In genomic region chr6:149887343-149887742, GRCh38 we compare ENCODE assay signal across 18 cellular contexts. TPM values are rescaled to one million over a fixed set of nuclear protein-coding genes. Genes with fewer than 3 reads are reported as not detected.
A peak's percentile ranks its signal among the peaks of the same experiment; 100 is the strongest.
DNase-seq lines count a peak whose midpoint lies in the region; ATAC-seq, FAIRE-seq and TF ChIP-seq lines count a peak whose summit lies in the region.
"Had no signal": no experiment of that assay in that cellular context is flagged by ENCODE, and none has a peak within 500 bp of the region (broad histone marks: within the 10 kb centered on the region; RNA-seq: fewer than 3 reads in every experiment).

No MANE protein-coding gene starts in this region.

- no peaks in the 10 kb centered on the region for H3K27me3 ChIP-seq in adipocyte (replicated peaks; ENCODE audit: control insufficient read depth, insufficient read depth, low read length)

- no peak overlapping the region for H3K4me3 Mint-ChIP-seq in activated T-cell treated with anti-CD3 and anti-CD28 coated beads, Interleukin-2, amount 50 U/mL, for 72 hours
- H3K4me3 Mint-ChIP-seq in activated T-cell treated with anti-CD3 and anti-CD28 coated beads, Interleukin-2, amount 50 U/mL, for 24 hours, result no peak overlapping the region
- no peak overlapping the region for H3K4me3 Mint-ChIP-seq in chondrocyte (ENCODE audit: unreplicated experiment)
- H3K4me3 Mint-ChIP-seq: activated CD4-positive, alpha-beta T cell treated with anti-CD3 and anti-CD28 coated beads, Interleukin-2, amount 10 ng/mL, durations not matched to agents 7 days and 5 days; activated naive CD8-positive, alpha-beta T cell treated with anti-CD3 and anti-CD28 coated beads, Interleukin-2, amount 50 U/mL, for 24 hours; activated T-cell treated with anti-CD3 and anti-CD28 coated beads, Interleukin-2, amount 50 U/mL, for 4 hours; H9 had no signal

- H3K9ac ChIP-seq in adipocyte (ENCODE audit: low read length), result peak overlapping the region; percentile 3

- TF ChIP-seq POLR2A in GM12891 (IDR thresholded peaks at IDR 0.05; ENCODE audit: low read depth, low read length), result no peak

- H3K4me1 ChIP-seq in adipocyte (ENCODE audit: control insufficient read depth, insufficient read depth, low read length), result peaks cover 45% of the 10 kb centered on the region

- ATAC-seq in activated T-cell treated with anti-CD3 and anti-CD28 coated beads, Interleukin-2, amount 50 U/mL, for 72 hours (replicated peaks in 1 of 2), result peak; percentile 40 to 58
- ATAC-seq: activated naive CD8-positive, alpha-beta T cell treated with anti-CD3 and anti-CD28 coated beads, Interleukin-2, amount 50 U/mL, for 24 hours; activated T-cell treated with anti-CD3 and anti-CD28 coated beads, Interleukin-2, amount 50 U/mL, for 4 hours had no signal

- DNase-seq in activated T-cell treated with anti-CD3 and anti-CD28 coated beads, Interleukin-2, amount 50 U/mL, for 72 hours, result no peak
- DNase-seq in activated T-cell treated with anti-CD3 and anti-CD28 coated beads, Interleukin-2, amount 50 U/mL, for 24 hours, result no peak
- DNase-seq in adipocyte (ENCODE audit: low read depth) (peak; percentile 71), fibroblast of peridontal ligament (ENCODE audit: extremely low read depth) (peak; percentile 94), stromal cell of bone marrow (ENCODE audit: low read depth) (peak; percentile 54), AML-193 (lab: John Stamatoyannopoulos, UW) (no peak), GM12891 (ENCODE audit: insufficient read length, low spot score) (no peak), chondrocyte (ENCODE audit: low spot score) (no peak)
- DNase-seq: activated CD4-positive, alpha-beta T cell treated with anti-CD3 and anti-CD28 coated beads, Interleukin-2, amount 10 ng/mL, durations not matched to agents 7 days and 5 days; activated naive CD8-positive, alpha-beta T cell treated with anti-CD3 and anti-CD28 coated beads, Interleukin-2, amount 50 U/mL, for 24 hours; activated T-cell treated with anti-CD3 and anti-CD28 coated beads, Interleukin-2, amount 50 U/mL, for 4 hours; H9; NCI-H1930; NCI-H748 treated with DMSO at 0.1 percent for 48 hours had no signal

- no peaks in the 10 kb centered on the region for H3K4me1 Mint-ChIP-seq in activated T-cell treated with anti-CD3 and anti-CD28 coated beads, Interleukin-2, amount 50 U/mL, for 72 hours (ENCODE audit: low read depth)
- H3K4me1 Mint-ChIP-seq in activated T-cell treated with anti-CD3 and anti-CD28 coated beads, Interleukin-2, amount 50 U/mL, for 24 hours (ENCODE audit: low read depth), result no peaks in the 10 kb centered on the region
- H3K4me1 Mint-ChIP-seq in chondrocyte (ENCODE audit: low read depth), result peaks cover 18% of the 10 kb centered on the region
- H3K4me1 Mint-ChIP-seq: activated CD4-positive, alpha-beta T cell treated with anti-CD3 and anti-CD28 coated beads, Interleukin-2, amount 10 ng/mL, durations not matched to agents 7 days and 5 days; activated naive CD8-positive, alpha-beta T cell treated with anti-CD3 and anti-CD28 coated beads, Interleukin-2, amount 50 U/mL, for 24 hours had no signal

- no peaks in the 10 kb centered on the region for H3K36me3 ChIP-seq in adipocyte (ENCODE audit: control insufficient read depth, insufficient read depth, low read length, severe bottlenecking)

- H3K4me3 ChIP-seq in adipocyte (ENCODE audit: low read length), result peak overlapping the region; percentile 3
- H3K4me3 ChIP-seq: coronary artery had no signal

- TF ChIP-seq CTCF in chondrocyte (IDR thresholded peaks at IDR 0.05), result no peak

- H3K27ac Mint-ChIP-seq in activated T-cell treated with anti-CD3 and anti-CD28 coated beads, Interleukin-2, amount 50 U/mL, for 72 hours, result no peak overlapping the region
- H3K27ac Mint-ChIP-seq in activated T-cell treated with anti-CD3 and anti-CD28 coated beads, Interleukin-2, amount 50 U/mL, for 24 hours, result no peak overlapping the region
- no peak overlapping the region for H3K27ac Mint-ChIP-seq in chondrocyte (ENCODE audit: unreplicated experiment)
- H3K27ac Mint-ChIP-seq: activated CD4-positive, alpha-beta T cell treated with anti-CD3 and anti-CD28 coated beads, Interleukin-2, amount 10 ng/mL, durations not matched to agents 7 days and 5 days; activated naive CD8-positive, alpha-beta T cell treated with anti-CD3 and anti-CD28 coated beads, Interleukin-2, amount 50 U/mL, for 24 hours; H9 had no signal

- no peaks in the 10 kb centered on the region for H3K9me3 ChIP-seq in adipocyte (ENCODE audit: control insufficient read depth, low read length)

- FAIRE-seq in GM12891 (lab: Jason Lieb, UNC), result no peak
- FAIRE-seq: frontal cortex had no signal

- H3K27me3 Mint-ChIP-seq in activated T-cell treated with anti-CD3 and anti-CD28 coated beads, Interleukin-2, amount 50 U/mL, for 72 hours (ENCODE audit: low read depth), result peaks cover 21% of the 10 kb centered on the region
- peaks cover 10% of the 10 kb centered on the region for H3K27me3 Mint-ChIP-seq in activated T-cell treated with anti-CD3 and anti-CD28 coated beads, Interleukin-2, amount 50 U/mL, for 24 hours
- no peaks in the 10 kb centered on the region for H3K27me3 Mint-ChIP-seq in chondrocyte (ENCODE audit: low read depth)

- H3K36me3 Mint-ChIP-seq in activated T-cell treated with anti-CD3 and anti-CD28 coated beads, Interleukin-2, amount 50 U/mL, for 72 hours (ENCODE audit: insufficient read depth in 2 of 2), result no peaks in the 10 kb centered on the region
- no peaks in the 10 kb centered on the region for H3K36me3 Mint-ChIP-seq in activated T-cell treated with anti-CD3 and anti-CD28 coated beads, Interleukin-2, amount 50 U/mL, for 24 hours (ENCODE audit: low read depth)
- H3K36me3 Mint-ChIP-seq in chondrocyte (ENCODE audit: low read depth), result no peaks in the 10 kb centered on the region

- no peaks in the 10 kb centered on the region for H3K9me3 Mint-ChIP-seq in activated T-cell treated with anti-CD3 and anti-CD28 coated beads, Interleukin-2, amount 50 U/mL, for 72 hours
- H3K9me3 Mint-ChIP-seq in activated T-cell treated with anti-CD3 and anti-CD28 coated beads, Interleukin-2, amount 50 U/mL, for 24 hours, result no peaks in the 10 kb centered on the region
- no peaks in the 10 kb centered on the region for H3K9me3 Mint-ChIP-seq in chondrocyte (ENCODE audit: low read depth)
- H3K9me3 Mint-ChIP-seq: activated CD4-positive, alpha-beta T cell treated with anti-CD3 and anti-CD28 coated beads, Interleukin-2, amount 10 ng/mL, durations not matched to agents 7 days and 5 days; activated naive CD8-positive, alpha-beta T cell treated with anti-CD3 and anti-CD28 coated beads, Interleukin-2, amount 50 U/mL, for 24 hours; activated T-cell treated with anti-CD3 and anti-CD28 coated beads, Interleukin-2, amount 50 U/mL, for 4 hours; H9 had no signal

TF ChIP-seq in GM12891, 5 proteins besides CTCF, POLR2A, EP300 and RAD21:
- no peak for TF ChIP-seq POLR2AphosphoS5 (IDR thresholded peaks at IDR 0.05; ENCODE audit: low read depth, low read length)
- no peak for TF ChIP-seq PAX5 (IDR thresholded peaks at IDR 0.05; ENCODE audit: insufficient read depth, low read length, severe bottlenecking)
- TF ChIP-seq POU2F2 (IDR thresholded peaks at IDR 0.05; ENCODE audit: low read depth, low read length), result no peak
- TF ChIP-seq TAF1 (IDR thresholded peaks at IDR 0.05; ENCODE audit: low read depth, low read length), result no peak
- TF ChIP-seq SPI1 (IDR thresholded peaks at IDR 0.05; ENCODE audit: low read depth, low read length), result no peak

RNA-seq across cellular contexts. Expression of gene RAET1E, which starts 10.6 kb away (rescaled TPM):
- total RNA-seq in activated T-cell treated with anti-CD3 and anti-CD28 coated beads, Interleukin-2, amount 50 U/mL, for 72 hours, result not detected
- polyA plus RNA-seq in GM12891 (2012; ENCODE audit: low read depth, missing spikeins), result not detected
- not detected in 3 replicates for total RNA-seq in chondrocyte
- total RNA-seq: activated CD4-positive, alpha-beta T cell treated with anti-CD3 and anti-CD28 coated beads, Interleukin-2, amount 10 ng/mL, durations not matched to agents 7 days and 5 days; activated T-cell treated with anti-CD3 and anti-CD28 coated beads, Interleukin-2, amount 50 U/mL, for 4 hours; frontal cortex; H9; T-helper 2 cell treated with Interferon-gamma antibody and Interleukin-4, amounts not matched to agents 100 ng/mL and 5 ng/mL, for 36 hours had no signal

RNA-seq across cellular contexts. Expression of gene LRP11, which starts 23.2 kb away (rescaled TPM):
- 10 to 100 TPM in 1 of 2 donors, 1 to 10 TPM in 1; 6.0 to 10.6 TPM for total RNA-seq in activated T-cell treated with anti-CD3 and anti-CD28 coated beads, Interleukin-2, amount 50 U/mL, for 72 hours
- 0.10 TPM for polyA plus RNA-seq in GM12891 (2012; ENCODE audit: low read depth, missing spikeins)
- total RNA-seq in chondrocyte, result 61.4 to 81.7 TPM (median 61.9 TPM) in 3 replicates

RNA-seq across cellular contexts. Expression of gene RAET1G, which starts 35.6 kb away (rescaled TPM):
- total RNA-seq in activated T-cell treated with anti-CD3 and anti-CD28 coated beads, Interleukin-2, amount 50 U/mL, for 72 hours, result not detected
- not detected for polyA plus RNA-seq in GM12891 (2012; ENCODE audit: low read depth, missing spikeins)
- 0.51 to 0.60 TPM (median 0.54 TPM) in 3 replicates for total RNA-seq in chondrocyte
- total RNA-seq: activated CD4-positive, alpha-beta T cell treated with anti-CD3 and anti-CD28 coated beads, Interleukin-2, amount 10 ng/mL, durations not matched to agents 7 days and 5 days; activated T-cell treated with anti-CD3 and anti-CD28 coated beads, Interleukin-2, amount 50 U/mL, for 4 hours; frontal cortex; H9; skeletal muscle tissue; T-helper 2 cell treated with Interferon-gamma antibody and Interleukin-4, amounts not matched to agents 100 ng/mL and 5 ng/mL, for 36 hours had no signal

RNA-seq across cellular contexts. Expression of gene ULBP2, which starts 54.5 kb away (rescaled TPM):
- total RNA-seq in activated T-cell treated with anti-CD3 and anti-CD28 coated beads, Interleukin-2, amount 50 U/mL, for 72 hours, result 1 to 10 TPM in 1 of 2 donors, under 1 TPM in 1; 1.00 to 1.5 TPM
- polyA plus RNA-seq in GM12891 (2012; ENCODE audit: low read depth, missing spikeins), result 0.21 TPM
- total RNA-seq in chondrocyte, result 7.7 to 15.1 TPM (median 13.9 TPM) in 3 replicates
- total RNA-seq: H9, skeletal muscle tissue had no signal

Comparison
In these comparisons a context has a peak if more than half of its experiments do, and no peak if none do; other contexts are left out.
1. DNase-seq: peak in adipocyte (single experiment), fibroblast of peridontal ligament (single experiment) and stromal cell of bone marrow (single experiment); none in activated T-cell treated with anti-CD3 and anti-CD28 coated beads, Interleukin-2, amount 50 U/mL, for 72 hours (0 of 2), activated T-cell treated with anti-CD3 and anti-CD28 coated beads, Interleukin-2, amount 50 U/mL, for 24 hours (single experiment), AML-193 (0 of 2), GM12891 (single experiment) and chondrocyte (single experiment).